In genomic region chr19:16541526-16542044, GRCh38 we compare ENCODE assay signal across 6 cellular contexts. TPM values are rescaled to one million over a fixed set of nuclear protein-coding genes. Genes with fewer than 3 reads are reported as not detected.
DNase-seq lines count a peak whose midpoint lies in the region; TF ChIP-seq lines count a peak whose summit lies in the region.

No MANE protein-coding gene starts in this region.

- H3K36me3 Mint-ChIP-seq in endodermal cell (ENCODE audit: low read depth) = peaks cover 41% of the 10 kb centered on the region

- H3K4me3 ChIP-seq in LNCaP clone FGC (ENCODE audit: low read depth, low read length) (peak overlapping the region; percentile 75), endodermal cell (ENCODE audit: low read length) (peak overlapping the region; percentile 93), smooth muscle cell (peak overlapping the region; percentile 92)

- H3K4me3 Mint-ChIP-seq in endodermal cell = peak overlapping the region; percentile 86

- no peaks in the 10 kb centered on the region for H3K9me3 Mint-ChIP-seq in endodermal cell

- peaks cover 51% of the 10 kb centered on the region for H4K20me1 ChIP-seq in smooth muscle cell (ENCODE audit: low read depth)

- H3K27me3 Mint-ChIP-seq in endodermal cell (ENCODE audit: insufficient read depth) = no peaks in the 10 kb centered on the region

- intact Hi-C loops in posterior vena cava (cut with DNase I) = no loop called here

- H3K9me3 ChIP-seq in endodermal cell (ENCODE audit: control insufficient read depth, low read length) = no peaks in the 10 kb centered on the region
- no peaks in the 10 kb centered on the region for H3K9me3 ChIP-seq in smooth muscle cell (replicated peaks; ENCODE audit: low read depth)

- peak overlapping the region; percentile 95 for H3K9ac ChIP-seq in endodermal cell (ENCODE audit: extremely low read depth, low read length, poor library complexity, severe bottlenecking)
- H3K9ac ChIP-seq in smooth muscle cell (ENCODE audit: low read depth) = peak overlapping the region; percentile 92

- H3K4me1 ChIP-seq in endodermal cell (ENCODE audit: control insufficient read depth, insufficient read depth, low read length) = no peaks in the 10 kb centered on the region
- peaks cover 17% of the 10 kb centered on the region for H3K4me1 ChIP-seq in smooth muscle cell (ENCODE audit: low read depth)

- no peak overlapping the region for H2AFZ ChIP-seq in smooth muscle cell (ENCODE audit: low read depth)

- H3K27ac ChIP-seq in endodermal cell (ENCODE audit: low read depth, low read length) = peak overlapping the region; percentile 69
- peak overlapping the region; percentile 79 for H3K27ac ChIP-seq in smooth muscle cell (ENCODE audit: low read depth)

- TF ChIP-seq CTCF in GM10266 (IDR thresholded peaks at IDR 0.05; ENCODE audit: control insufficient read depth, insufficient read depth, low read depth, missing control alignments) = no peak
- no peak for TF ChIP-seq CTCF in LNCaP clone FGC (IDR thresholded peaks at IDR 0.05; ENCODE audit: control insufficient read depth, extremely low read depth, insufficient read depth)
- no peak for TF ChIP-seq CTCF in endodermal cell (conservative IDR thresholded peaks at IDR 0.05)
- no peak for TF ChIP-seq CTCF in smooth muscle cell (IDR thresholded peaks at IDR 0.05; ENCODE audit: borderline replicate concordance, insufficient read depth, poor library complexity, severe bottlenecking)

- H3K27ac Mint-ChIP-seq in endodermal cell = peak overlapping the region; percentile 84

- H3K27me3 ChIP-seq in endodermal cell (ENCODE audit: control insufficient read depth, insufficient read depth, low read length, poor library complexity, severe bottlenecking) = no peaks in the 10 kb centered on the region
- H3K27me3 ChIP-seq in smooth muscle cell (ENCODE audit: low read depth) = no peaks in the 10 kb centered on the region

- H3K36me3 ChIP-seq in endodermal cell (ENCODE audit: control insufficient read depth, insufficient read depth, low read length) = peaks cover 32% of the 10 kb centered on the region
- no peaks in the 10 kb centered on the region for H3K36me3 ChIP-seq in smooth muscle cell (ENCODE audit: low read depth)

- DNase-seq in GM10266 (ENCODE audit: extremely low spot score) (peak; percentile 25), LNCaP clone FGC (ENCODE audit: low read depth) (no peak), endodermal cell (peak; percentile 61), smooth muscle cell (lab: John Stamatoyannopoulos, UW; ENCODE audit: unreplicated experiment) (no peak), NCI-H2171 (lab: John Stamatoyannopoulos, UW) (no peak), posterior vena cava (ENCODE audit: low spot score) (no peak)

- H3K4me1 Mint-ChIP-seq in endodermal cell = peaks cover 16% of the 10 kb centered on the region

- H3K79me2 ChIP-seq in smooth muscle cell (ENCODE audit: low read depth) = peaks cover 77% of the 10 kb centered on the region

- H3F3A ChIP-seq in smooth muscle cell (ENCODE audit: low read depth) = no peaks in the 10 kb centered on the region

- H3K4me2 ChIP-seq in smooth muscle cell = peak overlapping the region; percentile 98

- WGBS in endodermal cell (ENCODE audit: insufficient coverage in 1 of 2, insufficient read length in 1 of 2), 2 experiments = 3 to 6% methylated on average over 15 to 29 of the region's 29 CpGs
- WGBS in smooth muscle cell (ENCODE audit: low lambda C conversion rate) = 6% methylated on average over 29 of the region's 29 CpGs

RNA-seq across cellular contexts. Expression of gene CHERP, which starts 0.7 kb away (rescaled TPM):
- total RNA-seq in endodermal cell = 10 to 100 TPM; 69.5 to 71.5 TPM
- polyA plus RNA-seq in endodermal cell (2013, experiment 1 of 2) = 57.2 TPM
- 47.1 TPM for polyA plus RNA-seq in endodermal cell (2013, experiment 2 of 2)
- total RNA-seq in smooth muscle cell = 4.1 and 9.5 TPM in 2 replicates
- polyA plus RNA-seq in smooth muscle cell = 29.2 and 43.4 TPM in 2 replicates
- 10 to 100 TPM; 21.4 to 23.6 TPM for total RNA-seq in posterior vena cava

RNA-seq across cellular contexts. Expression of gene SLC35E1, which starts 30.6 kb away (rescaled TPM):
- 10 to 100 TPM; 26.6 to 30.6 TPM for total RNA-seq in endodermal cell
- 24.8 TPM for polyA plus RNA-seq in endodermal cell (2013, experiment 1 of 2)
- polyA plus RNA-seq in endodermal cell (2013, experiment 2 of 2) = 25.5 TPM
- 35.3 TPM in 2 replicates for total RNA-seq in smooth muscle cell
- 37.3 and 43.9 TPM in 2 replicates for polyA plus RNA-seq in smooth muscle cell
- 10 to 100 TPM; 30.8 to 33.6 TPM for total RNA-seq in posterior vena cava

RNA-seq across cellular contexts. Expression of gene C19orf44, which starts 45.4 kb away (rescaled TPM):
- total RNA-seq in endodermal cell (1 to 10 TPM; 7.9 TPM), smooth muscle cell (3.3 and 3.9 TPM in 2 replicates), posterior vena cava (1 to 10 TPM; 4.2 to 4.6 TPM)
- polyA plus RNA-seq in endodermal cell (2013, experiment 1 of 2) = 7.0 TPM
- 7.9 TPM for polyA plus RNA-seq in endodermal cell (2013, experiment 2 of 2)
- 2.5 and 3.4 TPM in 2 replicates for polyA plus RNA-seq in smooth muscle cell

RNA-seq across cellular contexts. Expression of gene CALR3, which starts 45.6 kb away (rescaled TPM):
- total RNA-seq in endodermal cell (under 1 TPM in 1 of 2 donors, not detected in 1; 0.27 TPM), smooth muscle cell (not detected in 2 replicates), posterior vena cava (not detected)
- polyA plus RNA-seq in endodermal cell (2013, experiment 1 of 2) = not detected
- not detected for polyA plus RNA-seq in endodermal cell (2013, experiment 2 of 2)
- not detected in 2 replicates for polyA plus RNA-seq in smooth muscle cell

Comparison
In these comparisons a context has a peak if more than half of its experiments do, and no peak if none do; other contexts are left out.
1. DNase-seq: peak in GM10266 (single experiment) and endodermal cell (single experiment); none in LNCaP clone FGC (single experiment), smooth muscle cell (single experiment), NCI-H2171 (single experiment) and posterior vena cava (single experiment).
2. Peak in every context shown above with its lines, with median percentiles within 50 percentile points of each other: H3K4me3 ChIP-seq.